9 cellular contexts compared by ENCODE assay signal in the genomic region with DNA sequence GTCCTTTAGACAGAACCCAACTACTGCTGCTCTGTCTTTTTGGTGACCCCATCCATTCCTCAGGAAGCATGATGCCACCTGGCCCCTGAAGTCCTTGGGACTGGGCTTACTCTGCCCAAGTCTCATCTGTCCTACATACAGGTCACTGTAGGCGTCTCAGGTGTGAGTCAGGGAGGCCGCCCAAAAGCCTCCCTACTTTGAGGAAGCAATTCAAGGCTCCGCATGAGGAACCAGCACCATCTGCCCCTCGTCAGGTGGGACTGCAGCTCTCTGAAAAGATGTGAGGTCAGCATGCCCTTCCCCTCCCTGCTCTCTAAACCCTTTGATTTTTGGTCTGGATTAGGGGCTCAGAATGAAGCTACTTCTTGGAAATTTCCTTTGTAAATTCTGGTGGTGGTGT.
DNase-seq lines count a peak whose midpoint lies in the region; ATAC-seq and TF ChIP-seq lines count a peak whose summit lies in the region.
"Had no signal": no experiment of that assay in that cellular context is flagged by ENCODE, and none has a peak within 500 bp of the region (broad histone marks: within the 10 kb centered on the region; RNA-seq: fewer than 3 reads in every experiment).

No MANE protein-coding gene starts in this region.

- no peaks in the 10 kb centered on the region for H3K79me2 ChIP-seq in OCI-LY7 (ENCODE audit: insufficient read depth, low read depth, low read length)

- H3K4me2 ChIP-seq in OCI-LY7 (ENCODE audit: low read length): no peak overlapping the region

- POLR2A ChIA-PET in HEK293 (lab: Yijun Ruan, JAX) (no interaction called here), OCI-LY7 (lab: Charles Lee) (interaction anchor here (0.5 to 1.3 kb wide), 4 partner anchors 11 to 1472 kb away, joined by 3 to 5 read pairs (median 4); no protein-coding TSS in a partner anchor)

- H2AFZ ChIP-seq in OCI-LY7 (ENCODE audit: low read length): no peak overlapping the region

- TF ChIP-seq CTCF in HEK293 (tag by site-specific recombination; IDR thresholded peaks at IDR 0.05): 0 out of 2 replicates have a peak, but pooled peaks have one; percentile 37
- TF ChIP-seq CTCF in OCI-LY7 (conservative IDR thresholded peaks at IDR 0.05; ENCODE audit: low read length): peak; percentile 83
- no peak for TF ChIP-seq CTCF in esophagus muscularis mucosa (IDR thresholded peaks at IDR 0.05)

- no peaks in the 10 kb centered on the region for H3K36me3 ChIP-seq in HEK293 (ENCODE audit: control insufficient read depth in 2 of 2, insufficient read depth in 1 of 2, low read length in 2 of 2)
- H3K36me3 ChIP-seq in OCI-LY7 (ENCODE audit: insufficient read depth, low read length): no peaks in the 10 kb centered on the region
- no peaks in the 10 kb centered on the region for H3K36me3 ChIP-seq in esophagus muscularis mucosa
- H3K36me3 ChIP-seq: pancreas had no signal

- DNase-seq in OCI-LY7 (ENCODE audit: low spot score) (peak; percentile 71), iPS-NIHi11 (ENCODE audit: low spot score) (peak; percentile 34), cortex of kidney (lab: John Stamatoyannopoulos, UW) (no peak), esophagus muscularis mucosa (ENCODE audit: extremely low spot score) (no peak), anterior cingulate cortex (lab: John Stamatoyannopoulos, UW) (no peak), retina (no peak)
- DNase-seq: pancreas had no signal

- H4K20me1 ChIP-seq in OCI-LY7 (ENCODE audit: insufficient read depth, low read length): no peaks in the 10 kb centered on the region

- no peak overlapping the region for H3K4me3 ChIP-seq in HEK293 (ENCODE audit: low read depth, low read length)
- no peak overlapping the region for H3K4me3 ChIP-seq in OCI-LY7 (ENCODE audit: low read depth, low read length, poor library complexity, severe bottlenecking)
- no peak overlapping the region for H3K4me3 ChIP-seq in esophagus muscularis mucosa
- H3K4me3 ChIP-seq: pancreas had no signal

- no peak for TF ChIP-seq POLR2A in esophagus muscularis mucosa (IDR thresholded peaks at IDR 0.05; ENCODE audit: low read depth)

- H3K27ac ChIP-seq in HEK293 (ENCODE audit: extremely low read depth, low read depth, low read length): no peak overlapping the region
- no peak overlapping the region for H3K27ac ChIP-seq in OCI-LY7 (ENCODE audit: low read depth, low read length, poor library complexity, severe bottlenecking)
- H3K27ac ChIP-seq in esophagus muscularis mucosa (replicated peaks in 1 of 4): no peak overlapping the region
- H3K27ac ChIP-seq: pancreas had no signal

- no peaks in the 10 kb centered on the region for H3K9me2 ChIP-seq in OCI-LY7 (ENCODE audit: insufficient read depth, low read length)

- peak; percentile 94 for ATAC-seq in GM18511 (IDR thresholded peaks at IDR 0.05; ENCODE audit: unreplicated experiment)

- H3K9me3 ChIP-seq in HEK293 (ENCODE audit: control insufficient read depth, insufficient read depth, low read depth, low read length) (no peaks in the 10 kb centered on the region), OCI-LY7 (ENCODE audit: low read length) (no peaks in the 10 kb centered on the region), esophagus muscularis mucosa (no peaks in the 10 kb centered on the region)
- H3K9me3 ChIP-seq: pancreas had no signal

- 80% methylated on average over 3 of the region's 4 CpGs for WGBS in esophagus muscularis mucosa

- no peak for TF ChIP-seq EP300 in esophagus muscularis mucosa (IDR thresholded peaks at IDR 0.05)

- CTCF ChIA-PET in HEK293 (lab: Yijun Ruan, JAX): interaction anchor here (0.7 to 1.4 kb wide), 3 partner anchors 11 to 360 kb away, joined by 3 to 4 read pairs (median 3); no protein-coding TSS in a partner anchor
- CTCF ChIA-PET in OCI-LY7 (lab: Charles Lee; ENCODE audit: unreplicated experiment): interaction anchor here (0.5 to 0.8 kb wide), 2 partner anchors 19 to 128 kb away, joined by 3 read pairs; no protein-coding TSS in a partner anchor

- H3K4me1 ChIP-seq in HEK293 (ENCODE audit: control insufficient read depth, insufficient read depth, low read length) (no peaks in the 10 kb centered on the region), OCI-LY7 (ENCODE audit: insufficient read depth, low read length, poor library complexity, severe bottlenecking) (peaks cover 9% of the 10 kb centered on the region), esophagus muscularis mucosa (peaks cover 0 to 16% (median 12%) of the 10 kb centered on the region in 4 donors)

- intact Hi-C loops in OCI-LY7 (cut with micrococcal nuclease; ENCODE audit: unreplicated experiment): loop anchor here (1.0 to 5.0 kb wide), 7 partner anchors 91 to 359 kb away; no protein-coding TSS in a partner anchor
- intact Hi-C loops in esophagus muscularis mucosa (cut with DNase I): no loop called here

- no TSS peak for BruUV-seq in OCI-LY7 (replicated peaks; lab: Mats Ljungman, UMichigan)

- no peaks in the 10 kb centered on the region for H3K27me3 ChIP-seq in esophagus muscularis mucosa
- H3K27me3 ChIP-seq: pancreas had no signal

TF ChIP-seq in HEK293, 187 proteins besides CTCF, POLR2A, EP300 and RAD21:
- TF ChIP-seq ZNF248 (tag by site-specific recombination; IDR thresholded peaks at IDR 0.05) (no peak), ZNF561 (tag by site-specific recombination; IDR thresholded peaks at IDR 0.05; ENCODE audit: borderline replicate concordance) (no peak), ZNF112 (tag by site-specific recombination; IDR thresholded peaks at IDR 0.05) (no peak), ZBTB17 (tag by site-specific recombination; IDR thresholded peaks at IDR 0.05) (no peak), ZNF138 (tag by site-specific recombination; IDR thresholded peaks at IDR 0.05; ENCODE audit: borderline replicate concordance) (no peak), ZBTB1 (tag by site-specific recombination; IDR thresholded peaks at IDR 0.05) (no peak), KLF1 (tag by site-specific recombination; IDR thresholded peaks at IDR 0.05) (no peak), ZNF132 (tag by site-specific recombination; IDR thresholded peaks at IDR 0.05; ENCODE audit: borderline replicate concordance) (no peak), YY1 (tag by site-specific recombination; IDR thresholded peaks at IDR 0.05) (no peak), ZNF510 (tag by site-specific recombination; IDR thresholded peaks at IDR 0.05; ENCODE audit: insufficient replicate concordance) (no peak), ZNF558 (tag by site-specific recombination; IDR thresholded peaks at IDR 0.05) (no peak), ZNF501 (tag by site-specific recombination; IDR thresholded peaks at IDR 0.05) (no peak), ZNF560 (tag by site-specific recombination; IDR thresholded peaks at IDR 0.05; ENCODE audit: borderline replicate concordance) (no peak), ZNF677 (tag by site-specific recombination; IDR thresholded peaks at IDR 0.05) (no peak), ZNF335 (tag by site-specific recombination; conservative IDR thresholded peaks at IDR 0.05) (no peak)
- TF ChIP-seq, protein P1, sequence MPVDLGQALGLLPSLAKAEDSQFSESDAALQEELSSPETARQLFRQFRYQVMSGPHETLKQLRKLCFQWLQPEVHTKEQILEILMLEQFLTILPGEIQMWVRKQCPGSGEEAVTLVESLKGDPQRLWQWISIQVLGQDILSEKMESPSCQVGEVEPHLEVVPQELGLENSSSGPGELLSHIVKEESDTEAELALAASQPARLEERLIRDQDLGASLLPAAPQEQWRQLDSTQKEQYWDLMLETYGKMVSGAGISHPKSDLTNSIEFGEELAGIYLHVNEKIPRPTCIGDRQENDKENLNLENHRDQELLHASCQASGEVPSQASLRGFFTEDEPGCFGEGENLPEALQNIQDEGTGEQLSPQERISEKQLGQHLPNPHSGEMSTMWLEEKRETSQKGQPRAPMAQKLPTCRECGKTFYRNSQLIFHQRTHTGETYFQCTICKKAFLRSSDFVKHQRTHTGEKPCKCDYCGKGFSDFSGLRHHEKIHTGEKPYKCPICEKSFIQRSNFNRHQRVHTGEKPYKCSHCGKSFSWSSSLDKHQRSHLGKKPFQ (tag by site-specific recombination; IDR thresholded peaks at IDR 0.05): no peak
- TF ChIP-seq, protein P2, sequence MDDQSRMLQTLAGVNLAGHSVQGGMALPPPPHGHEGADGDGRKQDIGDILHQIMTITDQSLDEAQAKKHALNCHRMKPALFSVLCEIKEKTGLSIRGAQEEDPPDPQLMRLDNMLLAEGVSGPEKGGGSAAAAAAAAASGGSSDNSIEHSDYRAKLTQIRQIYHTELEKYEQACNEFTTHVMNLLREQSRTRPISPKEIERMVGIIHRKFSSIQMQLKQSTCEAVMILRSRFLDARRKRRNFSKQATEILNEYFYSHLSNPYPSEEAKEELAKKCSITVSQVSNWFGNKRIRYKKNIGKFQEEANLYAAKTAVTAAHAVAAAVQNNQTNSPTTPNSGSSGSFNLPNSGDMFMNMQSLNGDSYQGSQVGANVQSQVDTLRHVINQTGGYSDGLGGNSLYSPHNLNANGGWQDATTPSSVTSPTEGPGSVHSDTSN (CRISPR knock-in tag; IDR thresholded peaks at IDR 0.05): no peak

Comparison
In these comparisons a context has a peak if more than half of its experiments do, and no peak if none do; other contexts are left out.
1. CTCF ChIP-seq: peak in HEK293 (single experiment) and OCI-LY7 (single experiment); none in esophagus muscularis mucosa (0 of 3).
2. DNase-seq: peak in OCI-LY7 (single experiment) and iPS-NIHi11 (single experiment); none in cortex of kidney (single experiment), esophagus muscularis mucosa (single experiment), anterior cingulate cortex (0 of 58) and retina (single experiment).